ENCODE assay signal across 1 cellular context in the genomic region with DNA sequence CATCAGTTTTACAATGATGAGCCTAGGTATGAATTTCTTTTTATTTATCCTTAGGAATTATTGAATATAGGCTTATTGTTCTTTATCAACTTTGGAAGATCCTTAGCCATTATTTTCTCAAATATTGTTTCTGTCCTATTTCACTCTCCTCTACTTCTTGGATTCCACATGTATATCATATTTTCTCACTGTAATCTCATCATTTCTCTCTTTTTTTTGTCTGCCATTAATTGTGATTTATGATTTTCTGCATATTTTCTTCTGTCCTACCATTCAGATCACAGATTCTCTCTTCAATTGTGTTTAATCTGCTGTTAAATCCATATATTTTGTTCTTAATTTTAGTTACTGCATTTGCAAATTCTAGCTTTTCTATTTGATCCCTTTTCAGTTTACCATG.
TF ChIP-seq lines count a peak whose summit lies in the region.

No MANE protein-coding gene starts in this region.

TF ChIP-seq in SK-N-SH, 30 proteins besides CTCF, POLR2A, EP300 and RAD21 (continued from another document):
- TF ChIP-seq, protein P1, sequence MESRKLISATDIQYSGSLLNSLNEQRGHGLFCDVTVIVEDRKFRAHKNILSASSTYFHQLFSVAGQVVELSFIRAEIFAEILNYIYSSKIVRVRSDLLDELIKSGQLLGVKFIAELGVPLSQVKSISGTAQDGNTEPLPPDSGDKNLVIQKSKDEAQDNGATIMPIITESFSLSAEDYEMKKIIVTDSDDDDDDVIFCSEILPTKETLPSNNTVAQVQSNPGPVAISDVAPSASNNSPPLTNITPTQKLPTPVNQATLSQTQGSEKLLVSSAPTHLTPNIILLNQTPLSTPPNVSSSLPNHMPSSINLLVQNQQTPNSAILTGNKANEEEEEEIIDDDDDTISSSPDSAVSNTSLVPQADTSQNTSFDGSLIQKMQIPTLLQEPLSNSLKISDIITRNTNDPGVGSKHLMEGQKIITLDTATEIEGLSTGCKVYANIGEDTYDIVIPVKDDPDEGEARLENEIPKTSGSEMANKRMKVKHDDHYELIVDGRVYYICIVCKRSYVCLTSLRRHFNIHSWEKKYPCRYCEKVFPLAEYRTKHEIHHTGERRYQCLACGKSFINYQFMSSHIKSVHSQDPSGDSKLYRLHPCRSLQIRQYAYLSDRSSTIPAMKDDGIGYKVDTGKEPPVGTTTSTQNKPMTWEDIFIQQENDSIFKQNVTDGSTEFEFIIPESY (IDR thresholded peaks at IDR 0.05; ENCODE audit: borderline replicate concordance, low read depth) = no peak
- no peak for TF ChIP-seq CHD2 (IDR thresholded peaks at IDR 0.05; ENCODE audit: low read length, partially characterized antibody)
- TF ChIP-seq YY1 (IDR thresholded peaks at IDR 0.05; ENCODE audit: low read depth) = no peak
